In genomic region chr12:108418162-108418561, GRCh38 we compare ENCODE assay signal across 26 cellular contexts.
"Had no signal": no experiment of that assay in that cellular context is flagged by ENCODE, and none has a peak within 500 bp of the region (broad histone marks: within the 10 kb centered on the region; RNA-seq: fewer than 3 reads in every experiment).

No MANE protein-coding gene starts in this region.

- H3K27me3 ChIP-seq: brain microvascular endothelial cell had no signal

- DNase-seq: activated CD4-positive, alpha-beta memory T cell treated with anti-CD3 and anti-CD28 coated beads for 36 hours; activated CD4-positive, alpha-beta T cell treated with anti-CD3 and anti-CD28 coated beads, Interleukin-2, amount 10 ng/mL, durations not matched to agents 7 days and 5 days; activated CD4-positive, CD25-positive, alpha-beta regulatory T cell; activated CD8-positive, alpha-beta memory T cell treated with anti-CD3 and anti-CD28 coated beads for 24 hours; activated effector memory CD4-positive, alpha-beta T cell treated with anti-CD3 and anti-CD28 coated beads, Interleukin-2, amount 50 U/mL, for 16 hours; activated naive CD4-positive, alpha-beta T cell treated with Interleukin-2 at 50 U/mL for 16 hours; activated naive CD8-positive, alpha-beta T cell treated with anti-CD3 and anti-CD28 coated beads, Interleukin-2, amount 50 U/mL, for 24 hours; activated T-cell treated with anti-CD3 and anti-CD28 coated beads, Interleukin-2, amount 50 U/mL, for 4 hours; amygdala; brain microvascular endothelial cell; cerebellar nuclear complex; Karpas-422; NCI-H1105 treated with DMSO at 0.1 percent for 48 hours; NCI-H1436 treated with DMSO at 0.1 percent for 48 hours; NCI-H187; NCI-H2081; NCI-H446; NCI-H524; PC-3; T-cell; T-helper 2 cell; T1000 had no signal

- ATAC-seq: activated naive CD4-positive, alpha-beta T cell treated with anti-CD3 and anti-CD28 coated beads, Interleukin-2, amount 50 U/mL, for 72 hours; activated naive CD8-positive, alpha-beta T cell treated with anti-CD3 and anti-CD28 coated beads, Interleukin-2, amount 50 U/mL, for 24 hours; activated T-cell treated with anti-CD3 and anti-CD28 coated beads, Interleukin-2, amount 50 U/mL, for 4 hours; PC-3; Right ventricle myocardium inferior; T-cell had no signal

- H3K36me3 ChIP-seq: brain microvascular endothelial cell had no signal

- H3K4me3 ChIP-seq: SK-N-MC had no signal

- H3K27ac ChIP-seq: brain microvascular endothelial cell, SK-N-MC, VCaP had no signal
